ENCODE assay signal across 1 cellular context in the genomic region with DNA sequence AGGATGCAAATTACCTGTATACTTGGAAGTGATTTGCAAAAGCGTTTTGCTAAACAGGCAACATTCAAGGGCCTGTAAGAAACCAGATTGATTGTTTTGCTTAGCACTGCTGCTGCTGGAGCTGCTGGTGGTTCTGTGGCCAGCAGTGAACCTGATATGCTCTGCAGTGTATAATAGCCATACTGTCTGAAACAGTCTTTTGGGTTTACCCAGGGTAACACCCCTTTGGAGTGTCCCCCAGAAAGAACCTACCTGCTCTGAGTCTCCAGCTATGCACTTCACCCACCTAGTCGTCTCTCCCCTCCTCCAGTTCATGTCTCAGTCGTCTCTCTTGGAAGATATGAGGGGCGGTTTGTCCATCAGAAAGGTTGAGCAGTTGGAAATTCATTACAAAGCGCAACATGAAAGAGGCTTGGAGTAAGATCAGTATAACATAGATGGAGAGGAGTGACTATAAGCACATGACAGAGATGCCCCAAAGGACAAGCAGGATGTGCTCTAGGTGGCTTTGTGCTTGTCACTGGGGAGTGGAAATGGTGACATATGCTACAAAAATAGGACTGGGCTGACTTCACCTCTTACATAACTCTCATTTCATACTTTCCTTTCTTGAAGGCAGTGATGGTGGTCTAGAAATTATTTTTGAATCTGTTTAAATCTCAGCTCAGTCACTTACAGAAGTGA.
TF ChIP-seq lines count a peak whose summit lies in the region.

No MANE protein-coding gene starts in this region.

TF ChIP-seq in K562, 482 proteins besides CTCF, POLR2A, EP300 and RAD21:
- TF ChIP-seq ZNF224 (CRISPR knock-in tag; IDR thresholded peaks at IDR 0.05), result no peak
- TF ChIP-seq, protein P1, sequence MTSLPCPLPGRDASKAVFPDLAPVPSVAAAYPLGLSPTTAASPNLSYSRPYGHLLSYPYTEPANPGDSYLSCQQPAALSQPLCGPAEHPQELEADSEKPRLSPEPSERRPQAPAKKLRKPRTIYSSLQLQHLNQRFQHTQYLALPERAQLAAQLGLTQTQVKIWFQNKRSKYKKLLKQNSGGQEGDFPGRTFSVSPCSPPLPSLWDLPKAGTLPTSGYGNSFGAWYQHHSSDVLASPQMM (CRISPR knock-in tag; IDR thresholded peaks at IDR 0.05), result no peak
- TF ChIP-seq BHLHE40 (IDR thresholded peaks at IDR 0.05; ENCODE audit: low read length), result no peak
- no peak for TF ChIP-seq SLC30A9 (CRISPR knock-in tag; IDR thresholded peaks at IDR 0.05)
- TF ChIP-seq GTF2E2 (tag; IDR thresholded peaks at IDR 0.05), result no peak
- peak; percentile 64; the same call in 1 of the 2 replicates for TF ChIP-seq MEF2A (IDR thresholded peaks at IDR 0.05; ENCODE audit: control insufficient read depth, low read depth, low read length)
- no peak for TF ChIP-seq HCFC1 (IDR thresholded peaks at IDR 0.05; ENCODE audit: low read depth, low read length)
TF ChIP-seq in K562: peak in this region for 1.
